24 cellular contexts compared by ENCODE assay signal in genomic region chr9:33017283-33018041, GRCh38. TPM values are rescaled to one million over a fixed set of nuclear protein-coding genes. Genes with fewer than 3 reads are reported as not detected.
DNase-seq lines count a peak whose midpoint lies in the region; ATAC-seq lines count a peak whose summit lies in the region.
"Had no signal": no experiment of that assay in that cellular context is flagged by ENCODE, and none has a peak within 500 bp of the region (broad histone marks: within the 10 kb centered on the region; RNA-seq: fewer than 3 reads in every experiment).

No MANE protein-coding gene starts in this region.

- H3K27me3 ChIP-seq in effector memory CD4-positive, alpha-beta T cell (replicated peaks; ENCODE audit: control insufficient read depth, insufficient read depth, low read length, poor library complexity, severe bottlenecking), result no peaks in the 10 kb centered on the region
- H3K27me3 ChIP-seq: BE2C, upper lobe of left lung had no signal

- H3K27ac ChIP-seq in effector memory CD4-positive, alpha-beta T cell (ENCODE audit: insufficient read depth, low read length, poor library complexity, severe bottlenecking), result no peak overlapping the region
- H3K27ac ChIP-seq: epithelial cell of prostate, upper lobe of left lung had no signal

- H3K36me3 Mint-ChIP-seq in activated naive CD8-positive, alpha-beta T cell treated with anti-CD3 and anti-CD28 coated beads, Interleukin-2, amount 50 U/mL, for 24 hours (ENCODE audit: low read depth), result peaks cover 13% of the 10 kb centered on the region
- peaks cover 7% of the 10 kb centered on the region for H3K36me3 Mint-ChIP-seq in activated naive CD8-positive, alpha-beta T cell treated with anti-CD3 and anti-CD28 coated beads for 36 hours

- H3K4me1 ChIP-seq in effector memory CD4-positive, alpha-beta T cell (ENCODE audit: control insufficient read depth, insufficient read depth, low read length, poor library complexity, severe bottlenecking), result no peaks in the 10 kb centered on the region
- H3K4me1 ChIP-seq: BE2C, upper lobe of left lung had no signal

- no peaks in the 10 kb centered on the region for H3K9me3 Mint-ChIP-seq in activated naive CD8-positive, alpha-beta T cell treated with anti-CD3 and anti-CD28 coated beads, Interleukin-2, amount 50 U/mL, for 24 hours
- H3K9me3 Mint-ChIP-seq in activated naive CD8-positive, alpha-beta T cell treated with anti-CD3 and anti-CD28 coated beads for 36 hours, result no peaks in the 10 kb centered on the region
- H3K9me3 Mint-ChIP-seq: activated CD4-positive, alpha-beta memory T cell treated with anti-CD3 and anti-CD28 coated beads, Interleukin-2, amount 10 ng/mL, durations not matched to agents 7 days and 5 days; central memory CD8-positive, alpha-beta T cell had no signal

- H3K4me1 Mint-ChIP-seq in activated naive CD8-positive, alpha-beta T cell treated with anti-CD3 and anti-CD28 coated beads, Interleukin-2, amount 50 U/mL, for 24 hours, result peaks cover 12% of the 10 kb centered on the region
- H3K4me1 Mint-ChIP-seq in activated naive CD8-positive, alpha-beta T cell treated with anti-CD3 and anti-CD28 coated beads for 36 hours, result peaks cover 9% of the 10 kb centered on the region

- no peak overlapping the region for H3K4me3 Mint-ChIP-seq in activated naive CD8-positive, alpha-beta T cell treated with anti-CD3 and anti-CD28 coated beads, Interleukin-2, amount 50 U/mL, for 24 hours
- no peak overlapping the region for H3K4me3 Mint-ChIP-seq in activated naive CD8-positive, alpha-beta T cell treated with anti-CD3 and anti-CD28 coated beads for 36 hours
- H3K4me3 Mint-ChIP-seq: activated CD4-positive, alpha-beta memory T cell treated with anti-CD3 and anti-CD28 coated beads, Interleukin-2, amount 10 ng/mL, durations not matched to agents 7 days and 5 days; central memory CD8-positive, alpha-beta T cell had no signal

- ATAC-seq in activated naive CD8-positive, alpha-beta T cell treated with anti-CD3 and anti-CD28 coated beads, Interleukin-2, amount 50 U/mL, for 24 hours, result peak; percentile 20
- ATAC-seq in GM21619 (IDR thresholded peaks at IDR 0.05; ENCODE audit: unreplicated experiment) (peak; percentile 59), HG03457 (IDR thresholded peaks at IDR 0.05; ENCODE audit: unreplicated experiment) (peak; percentile 55), GM18519 (IDR thresholded peaks at IDR 0.05; ENCODE audit: low FRiP score, unreplicated experiment) (no peak)

- DNase-seq in activated naive CD8-positive, alpha-beta T cell treated with anti-CD3 and anti-CD28 coated beads, Interleukin-2, amount 50 U/mL, for 24 hours, result no peak
- no peak for DNase-seq in activated naive CD8-positive, alpha-beta T cell treated with anti-CD3 and anti-CD28 coated beads for 36 hours
- no peak for DNase-seq in NCI-H2029 treated with DMSO at 0.1 percent for 48 hours (lab: John Stamatoyannopoulos, UW)
- DNase-seq in effector memory CD4-positive, alpha-beta T cell, result no peak
- no peak for DNase-seq in NCI-H748 (lab: John Stamatoyannopoulos, UW; ENCODE audit: unreplicated experiment)
- DNase-seq: 8988T; activated CD4-positive, alpha-beta memory T cell treated with anti-CD3 and anti-CD28 coated beads, Interleukin-2, amount 10 ng/mL, durations not matched to agents 7 days and 5 days; activated CD4-positive, CD25-positive, alpha-beta regulatory T cell; activated naive CD4-positive, alpha-beta T cell treated with Interleukin-2 at 50 U/mL for 16 hours; activated T-cell treated with anti-CD3 and anti-CD28 coated beads, Interleukin-2, amount 50 U/mL, for 1 hour; anterior cingulate cortex; BE2C; COR-L47; DMS79 treated with DMSO at 0.1 percent for 48 hours; foreskin fibroblast; hypothalamus; stimulated activated CD4-positive, alpha-beta T cell treated with anti-CD3 and anti-CD28 coated beads, Interleukin-4, amount 100 ng/mL, for 1 hour; T1000; upper lobe of left lung had no signal

- no peak overlapping the region for H3K4me3 ChIP-seq in effector memory CD4-positive, alpha-beta T cell (ENCODE audit: insufficient read depth, low read depth, low read length, poor library complexity, severe bottlenecking)
- H3K4me3 ChIP-seq: upper lobe of left lung had no signal

- H3K9me3 ChIP-seq in effector memory CD4-positive, alpha-beta T cell (ENCODE audit: control insufficient read depth, low read length), result no peaks in the 10 kb centered on the region
- H3K9me3 ChIP-seq: BE2C, upper lobe of left lung had no signal

- no peaks in the 10 kb centered on the region for H3K27me3 Mint-ChIP-seq in activated naive CD8-positive, alpha-beta T cell treated with anti-CD3 and anti-CD28 coated beads, Interleukin-2, amount 50 U/mL, for 24 hours
- H3K27me3 Mint-ChIP-seq in activated naive CD8-positive, alpha-beta T cell treated with anti-CD3 and anti-CD28 coated beads for 36 hours, result no peaks in the 10 kb centered on the region
- H3K27me3 Mint-ChIP-seq: activated CD4-positive, alpha-beta memory T cell treated with anti-CD3 and anti-CD28 coated beads, Interleukin-2, amount 10 ng/mL, durations not matched to agents 7 days and 5 days; central memory CD8-positive, alpha-beta T cell had no signal

- peaks cover 4% of the 10 kb centered on the region for H3K36me3 ChIP-seq in effector memory CD4-positive, alpha-beta T cell (ENCODE audit: control insufficient read depth, insufficient read depth, low read length)

- H3K27ac Mint-ChIP-seq in activated naive CD8-positive, alpha-beta T cell treated with anti-CD3 and anti-CD28 coated beads, Interleukin-2, amount 50 U/mL, for 24 hours, result no peak overlapping the region
- no peak overlapping the region for H3K27ac Mint-ChIP-seq in activated naive CD8-positive, alpha-beta T cell treated with anti-CD3 and anti-CD28 coated beads for 36 hours
- H3K27ac Mint-ChIP-seq: activated CD4-positive, alpha-beta memory T cell treated with anti-CD3 and anti-CD28 coated beads, Interleukin-2, amount 10 ng/mL, durations not matched to agents 7 days and 5 days had no signal

RNA-seq across cellular contexts. Expression of gene DNAJA1, which starts 7.6 kb away (rescaled TPM):
- 100 to 1,000 TPM; 222 to 223 TPM for total RNA-seq in activated naive CD8-positive, alpha-beta T cell treated with anti-CD3 and anti-CD28 coated beads for 36 hours

RNA-seq across cellular contexts. Expression of gene APTX, which starts 16.0 kb away (rescaled TPM):
- 10 to 100 TPM; 55.4 to 59.1 TPM for total RNA-seq in activated naive CD8-positive, alpha-beta T cell treated with anti-CD3 and anti-CD28 coated beads for 36 hours

RNA-seq across cellular contexts. Expression of gene SMU1, which starts 59.0 kb away (rescaled TPM):
- total RNA-seq in activated naive CD8-positive, alpha-beta T cell treated with anti-CD3 and anti-CD28 coated beads for 36 hours, result 10 to 100 TPM; 27.0 to 28.9 TPM
